20 cellular contexts compared by ENCODE assay signal in the genomic region with DNA sequence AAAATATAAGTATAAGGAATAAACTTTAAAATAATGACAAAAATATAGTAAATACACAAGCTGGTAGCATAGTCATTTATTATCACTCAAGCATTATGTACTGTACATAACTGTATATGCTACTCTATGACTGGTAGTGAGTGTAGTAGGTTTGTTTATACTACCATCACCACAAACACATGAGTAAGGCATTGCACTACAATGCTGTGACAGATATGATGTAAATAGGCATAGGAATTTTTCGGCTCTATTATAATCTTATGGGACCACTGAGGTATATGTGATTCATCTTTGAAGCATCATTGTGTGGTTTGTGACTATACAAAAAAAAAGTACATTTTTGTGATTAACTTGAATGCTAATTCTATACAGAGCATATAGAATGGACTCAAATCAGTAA. TPM values are rescaled to one million over a fixed set of nuclear protein-coding genes. Genes with fewer than 3 reads are reported as not detected.
A peak's percentile ranks its signal among the peaks of the same experiment; 100 is the strongest.
DNase-seq lines count a peak whose midpoint lies in the region; ATAC-seq and TF ChIP-seq lines count a peak whose summit lies in the region.
"Had no signal": no experiment of that assay in that cellular context is flagged by ENCODE, and none has a peak within 500 bp of the region (broad histone marks: within the 10 kb centered on the region; RNA-seq: fewer than 3 reads in every experiment).

No MANE protein-coding gene starts in this region.

- H3K36me3 ChIP-seq in IMR-90 (ENCODE audit: control insufficient read depth, insufficient read depth, low read length) = no peaks in the 10 kb centered on the region
- H3K36me3 ChIP-seq: right atrium auricular region, upper lobe of right lung had no signal

- H3K4me2 ChIP-seq in IMR-90 (ENCODE audit: low read depth, low read length) = no peak overlapping the region; the same call in 1 of the 2 replicates
- H3K4me2 ChIP-seq: A549, GM23338 had no signal

- H3K9me1 ChIP-seq in IMR-90 (ENCODE audit: insufficient read depth, low read length) = peaks cover 20% of the 10 kb centered on the region

- H2BK5ac ChIP-seq in IMR-90 (ENCODE audit: low read depth, low read length, poor library complexity, severe bottlenecking) = peak overlapping the region; percentile 98

- H3K4ac ChIP-seq in IMR-90 (ENCODE audit: low read depth, low read length) = peak overlapping the region; percentile 93; the same call in 1 of the 2 replicates

- peak; percentile 86 for ATAC-seq in IMR-90 (ENCODE audit: low read depth)
- ATAC-seq in HG03442 (IDR thresholded peaks at IDR 0.05; ENCODE audit: unreplicated experiment) = no peak
- ATAC-seq: activated CD8-positive, alpha-beta memory T cell treated with anti-CD3 and anti-CD28 coated beads, Interleukin-2, amount 10 ng/mL, durations not matched to agents 7 days and 5 days; GM23338; naive thymus-derived CD8-positive, alpha-beta T cell; stimulated activated effector memory CD8-positive, alpha-beta T cell treated with anti-CD3 and anti-CD28 coated beads, Interleukin-12 subunit alpha, Interleukin-12 subunit beta, amount 100 ng/mL, for 72 hours; upper lobe of right lung; WTC11 had no signal

- TF ChIP-seq CTCF in AG04449 (IDR thresholded peaks at IDR 0.05; ENCODE audit: insufficient read depth, low read length, missing control alignments) (no peak), IMR-90 (conservative IDR thresholded peaks at IDR 0.05; ENCODE audit: low read depth, low read length) (no peak), astrocyte of the cerebellum (IDR thresholded peaks at IDR 0.05; ENCODE audit: low read depth, low read length, missing control alignments) (no peak), foreskin fibroblast (IDR thresholded peaks at IDR 0.05; ENCODE audit: low read depth, low read length) (no peak), GM13977 (IDR thresholded peaks at IDR 0.05; ENCODE audit: extremely low read depth, insufficient read depth, missing control alignments) (no peak)

- POLR2A ChIA-PET in AG04449 (lab: Yijun Ruan, JAX) = interaction anchor here (0.7 kb wide), 1 partner anchor 36 kb away, joined by 3 read pairs; the partner anchor contains the start of gene FBN1
- POLR2A ChIA-PET in IMR-90 (lab: Charles Lee; ENCODE audit: unreplicated experiment) = no interaction called here

- no peak overlapping the region for H4K8ac ChIP-seq in IMR-90 (ENCODE audit: low read depth in 2 of 2, low read length in 2 of 2)

- no peaks in the 10 kb centered on the region; a peak in 1 of 4 replicates for H3K79me1 ChIP-seq in IMR-90 (ENCODE audit: low read depth in 1 of 2, low read length in 2 of 2)

- no peak overlapping the region for H4K5ac ChIP-seq in IMR-90 (ENCODE audit: low read depth, low read length)

- no peak overlapping the region for H3K4me3 ChIP-seq in AG04449 (ENCODE audit: low read depth, low read length)
- no peak overlapping the region for H3K4me3 ChIP-seq in IMR-90 (ENCODE audit: insufficient read depth, low read depth, low read length)
- H3K4me3 ChIP-seq in astrocyte of the cerebellum (ENCODE audit: low read depth, low read length) = no peak overlapping the region
- H3K4me3 ChIP-seq in foreskin fibroblast (ENCODE audit: low read depth in 1 of 2, low read length in 2 of 2) = no peak overlapping the region
- H3K4me3 ChIP-seq: A549, GM23338, right atrium auricular region, upper lobe of right lung had no signal

- TF ChIP-seq RAD21 in IMR-90 (IDR thresholded peaks at IDR 0.05; ENCODE audit: low read length) = no peak

- H2BK120ac ChIP-seq in IMR-90 (ENCODE audit: low read depth, low read length) = 0 out of 2 replicates have a peak overlapping the region, but pooled peaks have one; percentile 91

- H3K23ac ChIP-seq in IMR-90 (ENCODE audit: low read depth, low read length) = no peak overlapping the region

- H3K27me3 ChIP-seq in IMR-90 (ENCODE audit: control insufficient read depth, insufficient read depth, low read length) = no peaks in the 10 kb centered on the region
- H3K27me3 ChIP-seq: right atrium auricular region, upper lobe of right lung had no signal

- no peak overlapping the region for H2AK5ac ChIP-seq in IMR-90 (ENCODE audit: low read depth, low read length)

- H3K9ac ChIP-seq in IMR-90 (ENCODE audit: low read depth, low read length) = no peak overlapping the region

- TF ChIP-seq POLR2A in IMR-90 (IDR thresholded peaks at IDR 0.05; ENCODE audit: low read depth, low read length) = no peak

- DNase-seq in AG04449 (ENCODE audit: low read depth, low spot score) = peak; percentile 73
- peak; percentile 97 for DNase-seq in IMR-90
- peak; percentile 55 for DNase-seq in astrocyte of the cerebellum (ENCODE audit: low read depth)
- peak; percentile 84 to 86 for DNase-seq in foreskin fibroblast
- no peak for DNase-seq in GM13977 (ENCODE audit: low spot score)
- DNase-seq in activated CD8-positive, alpha-beta memory T cell treated with anti-CD3 and anti-CD28 coated beads, Interleukin-2, amount 50 U/mL, for 48 hours = no peak
- DNase-seq in dermis blood vessel endothelial cell = no peak
- DNase-seq: activated CD8-positive, alpha-beta memory T cell treated with anti-CD3 and anti-CD28 coated beads, Interleukin-2, amount 10 ng/mL, durations not matched to agents 7 days and 5 days; activated naive CD4-positive, alpha-beta T cell treated with Interleukin-2 at 50 U/mL for 16 hours; central memory CD4-positive, alpha-beta T cell; naive thymus-derived CD8-positive, alpha-beta T cell; NCI-H1417 treated with DMSO at 0.1 percent for 48 hours; NCI-H446 treated with DMSO at 0.1 percent for 48 hours; upper lobe of right lung had no signal

- H2AFZ ChIP-seq in IMR-90 (replicated peaks; ENCODE audit: low read length, poor library complexity) = no peak overlapping the region
- H2AFZ ChIP-seq: GM23338 had no signal

- no peaks in the 10 kb centered on the region for H3K9me3 ChIP-seq in IMR-90 (ENCODE audit: control insufficient read depth, insufficient read depth, low read length)
- H3K9me3 ChIP-seq: A549, right atrium auricular region, upper lobe of right lung had no signal

- no peak overlapping the region for H2BK20ac ChIP-seq in IMR-90 (ENCODE audit: low read depth, low read length)

- H3K56ac ChIP-seq in IMR-90 (ENCODE audit: extremely low read depth, insufficient read depth, low read length) = no peak overlapping the region

- dilution Hi-C loops in IMR-90 (cut with HindIII; ENCODE audit: low sequenced_read_pairs, unreplicated experiment) = no loop called here

- WGBS in IMR-90 (ENCODE audit: extremely low coverage in 2 of 2, insufficient read length in 1 of 2), 2 experiments = no CpG with 5 or more reads among the region's 1 CpG

- H3K14ac ChIP-seq in IMR-90 (replicated peaks; ENCODE audit: low read depth, low read length) = peak overlapping the region; percentile 73; the same call in 1 of the 2 replicates

- no peak overlapping the region for H2BK15ac ChIP-seq in IMR-90 (ENCODE audit: low read depth, low read length)

- BruUV-seq in IMR-90 (replicated peaks; lab: Mats Ljungman, UMichigan) = no TSS peak

- CTCF ChIA-PET in AG04449 (lab: Yijun Ruan, JAX) = interaction anchor here (1.3 to 2.3 kb wide), 2 partner anchors 11 to 26 kb away, joined by 3 to 7 read pairs; no protein-coding TSS in a partner anchor
- CTCF ChIA-PET in IMR-90 (lab: Yijun Ruan, JAX) = interaction anchor here (0.7 to 1.2 kb wide), 2 partner anchors 9 to 13 kb away, joined by 3 read pairs; no protein-coding TSS in a partner anchor

- peaks cover 7% of the 10 kb centered on the region for H3K4me1 ChIP-seq in IMR-90 (ENCODE audit: control insufficient read depth, insufficient read depth, low read length)
- H3K4me1 ChIP-seq: right atrium auricular region, upper lobe of right lung had no signal

- H3K27ac ChIP-seq in IMR-90 (ENCODE audit: insufficient read depth, low read length) = no peak overlapping the region
- H3K27ac ChIP-seq: A549, right atrium auricular region, upper lobe of right lung had no signal

- H3K18ac ChIP-seq in IMR-90 (ENCODE audit: low read depth, low read length) = no peak overlapping the region

- in situ Hi-C loops in IMR-90 (cut with MboI; ENCODE audit: low sequenced_read_pairs) = no loop called here
- in situ Hi-C loops in astrocyte of the cerebellum (cut with HindIII; ENCODE audit: low sequenced_read_pairs) = no loop called here
- in situ Hi-C loops in GM13977 (cut with MboI; ENCODE audit: low pct_unique_long_range_greater_than_20kb, low sequenced_read_pairs, unreplicated experiment) = no loop called here

- no peak overlapping the region for H4K91ac ChIP-seq in IMR-90 (ENCODE audit: insufficient read depth, low read depth, low read length)

- no peaks in the 10 kb centered on the region for H4K20me1 ChIP-seq in IMR-90 (ENCODE audit: insufficient read depth, low read length)

- intact Hi-C loops in IMR-90 (cut with micrococcal nuclease) = no loop called here

- H2AK9ac ChIP-seq in IMR-90 (replicated peaks; ENCODE audit: low read depth, low read length, poor library complexity) = no peak overlapping the region

TF ChIP-seq in IMR-90, 13 proteins besides CTCF, POLR2A, EP300 and RAD21 (continues in another document):
- TF ChIP-seq, protein P1, sequence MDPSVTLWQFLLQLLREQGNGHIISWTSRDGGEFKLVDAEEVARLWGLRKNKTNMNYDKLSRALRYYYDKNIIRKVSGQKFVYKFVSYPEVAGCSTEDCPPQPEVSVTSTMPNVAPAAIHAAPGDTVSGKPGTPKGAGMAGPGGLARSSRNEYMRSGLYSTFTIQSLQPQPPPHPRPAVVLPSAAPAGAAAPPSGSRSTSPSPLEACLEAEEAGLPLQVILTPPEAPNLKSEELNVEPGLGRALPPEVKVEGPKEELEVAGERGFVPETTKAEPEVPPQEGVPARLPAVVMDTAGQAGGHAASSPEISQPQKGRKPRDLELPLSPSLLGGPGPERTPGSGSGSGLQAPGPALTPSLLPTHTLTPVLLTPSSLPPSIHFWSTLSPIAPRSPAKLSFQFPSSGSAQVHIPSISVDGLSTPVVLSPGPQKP (IDR thresholded peaks at IDR 0.05; ENCODE audit: borderline replicate concordance, low read depth, low read length) = no peak
- TF ChIP-seq MXI1 (IDR thresholded peaks at IDR 0.05; ENCODE audit: borderline replicate concordance, low read depth, low read length) (no peak), BHLHE40 (IDR thresholded peaks at IDR 0.05; ENCODE audit: low read depth, low read length) (peak; percentile 54; the same call in 1 of the 2 replicates), NFE2L2 (IDR thresholded peaks at IDR 0.05; ENCODE audit: low read depth, low read length) (no peak), CEBPB (IDR thresholded peaks at IDR 0.05; ENCODE audit: low read depth, low read length) (peak; percentile 90), MAZ (IDR thresholded peaks at IDR 0.05; ENCODE audit: borderline replicate concordance, low read depth, low read length) (no peak), RCOR1 (IDR thresholded peaks at IDR 0.05; ENCODE audit: insufficient replicate concordance, low read length) (no peak), SMC3 (IDR thresholded peaks at IDR 0.05; ENCODE audit: low read depth, low read length) (no peak)

RNA-seq across cellular contexts. Expression of gene FBN1, which starts 35.3 kb away (rescaled TPM):
- total RNA-seq in IMR-90 (2012; rRNA removed) (283 and 326 TPM in 2 replicates), dermis blood vessel endothelial cell (122 and 163 TPM in 2 replicates)
- 130 and 134 TPM in 2 replicates for polyA plus RNA-seq in IMR-90 (2012; rRNA removed)
- polyA plus RNA-seq in IMR-90 (2012; cell fraction: cytosol; rRNA removed) = 90.0 and 130 TPM in 2 replicates
- polyA plus RNA-seq in IMR-90 (2012; cell fraction: nucleus; rRNA removed; ENCODE audit: low replicate concordance) = 150 and 261 TPM in 2 replicates

Comparison
In these comparisons a context has a peak if more than half of its experiments do, and no peak if none do; other contexts are left out.
1. DNase-seq: peak in AG04449 (single experiment), IMR-90 (single experiment), astrocyte of the cerebellum (single experiment) and foreskin fibroblast (2 of 2); none in GM13977 (single experiment), activated CD8-positive, alpha-beta memory T cell treated with anti-CD3 and anti-CD28 coated beads, Interleukin-2, amount 50 U/mL, for 48 hours (single experiment) and dermis blood vessel endothelial cell (single experiment).